Comparison of ENCODE assay signal across 1 cellular context in genomic region chr13:40581277-40581579, GRCh38.
TF ChIP-seq lines count a peak whose summit lies in the region.

No MANE protein-coding gene starts in this region.

TF ChIP-seq in endothelial cell of umbilical vein, 7 proteins besides CTCF, POLR2A, EP300 and RAD21 (continued from another document):
- no peak for TF ChIP-seq EZH2 (IDR thresholded peaks at IDR 0.05; ENCODE audit: borderline replicate concordance, low read depth, low read length, severe bottlenecking)
- no peak for TF ChIP-seq FOS (IDR thresholded peaks at IDR 0.05; ENCODE audit: borderline replicate concordance, insufficient read depth, low read length)
- TF ChIP-seq GATA2 (IDR thresholded peaks at IDR 0.05; ENCODE audit: insufficient read depth, insufficient read length, low read depth, low read length): no peak
- no peak for TF ChIP-seq POLR2AphosphoS5 (IDR thresholded peaks at IDR 0.05; ENCODE audit: insufficient read depth, low read depth, low read length)
TF ChIP-seq in endothelial cell of umbilical vein: peak in this region for 0.
